In the genomic region with DNA sequence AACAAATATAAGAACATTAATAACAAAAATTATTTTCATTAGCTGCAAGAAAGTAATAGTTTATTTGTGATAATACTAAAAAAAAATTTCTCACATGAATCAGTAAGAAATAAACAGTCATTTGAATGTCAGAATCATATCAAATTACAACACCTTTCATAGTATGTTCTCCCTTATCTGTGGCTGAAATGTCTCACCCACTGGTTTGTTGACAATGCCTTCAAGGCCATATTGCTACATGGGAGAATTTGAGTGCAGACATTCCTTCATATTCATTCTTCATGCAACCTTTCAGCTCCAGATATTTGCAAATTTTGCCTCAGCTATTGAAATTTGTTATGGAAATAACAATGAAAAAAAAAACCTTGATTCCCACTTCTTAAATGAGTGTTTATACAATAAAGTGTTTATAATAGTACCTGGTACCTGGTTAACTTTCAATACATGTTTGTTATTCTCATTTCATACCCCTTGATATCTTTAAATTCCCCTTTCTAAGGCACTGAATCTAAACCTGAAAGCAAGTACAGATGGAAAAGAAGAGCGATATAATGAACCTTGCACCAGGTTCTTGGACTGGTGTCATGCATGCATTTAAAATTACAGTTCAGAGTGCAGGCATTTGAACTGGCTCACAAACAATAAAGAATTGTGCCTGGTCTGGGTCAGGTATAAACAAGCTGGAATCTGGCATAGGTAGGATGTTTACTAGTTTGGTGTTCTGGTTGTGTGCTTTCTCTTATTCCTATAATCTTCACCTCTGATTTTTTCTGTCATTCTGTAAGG, we compare ENCODE assay signal across 20 cellular contexts.
"Had no signal": no experiment of that assay in that cellular context is flagged by ENCODE, and none has a peak within 500 bp of the region (broad histone marks: within the 10 kb centered on the region; RNA-seq: fewer than 3 reads in every experiment).

No MANE protein-coding gene starts in this region.

- H2AFZ ChIP-seq: neural progenitor cell had no signal

- ATAC-seq: esophagus mucosa; gastrocnemius medialis; heart right ventricle; left ventricle myocardium superior; mucosa of descending colon; natural killer cell treated with Interleukin-12 subunit alpha and Interleukin-12 subunit beta and Interleukin-15 and Interleukin-18, amount 100 ng/mL, for 72 hours; right cardiac atrium; stimulated activated effector memory CD8-positive, alpha-beta T cell treated with anti-CD3 and anti-CD28 coated beads, Interleukin-12 subunit alpha, Interleukin-12 subunit beta, amount 100 ng/mL, for 72 hours; stimulated activated naive CD8-positive, alpha-beta T cell treated with anti-CD3 and anti-CD28 coated beads, Interleukin-15, Interleukin-2, amounts not matched to agents 100 U/mL and 50 U/mL, for 24 hours had no signal

- H3K4me2 ChIP-seq: neural progenitor cell, smooth muscle cell had no signal

- H3K4me1 ChIP-seq: gastrocnemius medialis, heart right ventricle, neural progenitor cell, pancreas, suprapubic skin had no signal

- H3K4me3 ChIP-seq: dorsolateral prefrontal cortex, gastrocnemius medialis, heart right ventricle, mucosa of descending colon, neural progenitor cell, pancreas, smooth muscle cell, suprapubic skin, thyroid gland had no signal

- H3K9me3 ChIP-seq: gastrocnemius medialis, heart right ventricle, mucosa of descending colon, pancreas, suprapubic skin, thyroid gland had no signal

- H3K27ac ChIP-seq: dorsolateral prefrontal cortex, gastrocnemius medialis, heart right ventricle, neural progenitor cell, pancreas, suprapubic skin, thyroid gland had no signal

- H3K36me3 ChIP-seq: gastrocnemius medialis, heart right ventricle, neural progenitor cell, pancreas, suprapubic skin, thyroid gland had no signal

- DNase-seq: cortex of kidney; dorsolateral prefrontal cortex; effector CD8-positive, alpha-beta T cell; gastrocnemius medialis; heart right ventricle; left ventricle myocardium superior; mucosa of descending colon; nucleus accumbens; right cardiac atrium; stimulated activated CD4-positive, alpha-beta T cell treated with anti-CD3 and anti-CD28 coated beads, Interleukin-4, amount 100 ng/mL, for 1 hour; stimulated activated CD8-positive, alpha-beta memory T cell treated with anti-CD3 and anti-CD28 coated beads, Interleukin-4, amount 100 ng/mL, for 48 hours; stimulated activated naive CD8-positive, alpha-beta T cell treated with anti-CD3 and anti-CD28 coated beads, Interleukin-15, Interleukin-2, amounts not matched to agents 100 U/mL and 50 U/mL, for 24 hours; thyroid gland had no signal

- H3K27me3 ChIP-seq: dorsolateral prefrontal cortex, gastrocnemius medialis, heart right ventricle, neural progenitor cell, pancreas, suprapubic skin, thyroid gland had no signal

- H3K9ac ChIP-seq: neural progenitor cell had no signal
